7 cellular contexts compared by ENCODE assay signal in the genomic region with DNA sequence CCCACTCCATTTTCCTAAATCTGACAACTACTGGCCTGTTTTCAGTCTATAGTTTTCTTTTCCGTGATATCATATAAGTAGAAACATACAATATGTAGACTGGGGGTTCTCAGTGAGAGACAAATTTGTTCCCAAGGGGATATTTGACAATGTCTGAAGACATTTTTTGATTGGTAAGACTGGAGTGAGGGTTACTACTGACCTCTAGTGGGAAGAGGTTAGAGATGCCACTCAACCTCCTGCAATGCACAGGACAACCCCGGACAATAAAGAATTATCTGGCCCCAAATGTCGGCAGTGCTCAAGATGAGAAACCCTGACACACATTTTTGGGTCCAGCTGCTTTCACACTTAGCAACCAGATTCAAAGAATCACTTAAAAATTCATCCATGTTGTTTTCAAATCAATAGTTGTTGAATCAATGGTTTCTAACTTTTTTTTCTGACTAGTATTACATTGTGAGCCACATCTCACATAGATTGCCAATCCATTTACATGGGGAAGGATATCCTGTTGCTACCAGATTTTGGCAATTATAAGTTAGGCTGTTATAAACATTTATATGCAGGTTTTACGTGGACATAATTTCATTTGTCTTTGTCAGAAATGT.
DNase-seq lines count a peak whose midpoint lies in the region; ATAC-seq and TF ChIP-seq lines count a peak whose summit lies in the region.

No MANE protein-coding gene starts in this region.

- H3K9me3 ChIP-seq in upper lobe of right lung = no peaks in the 10 kb centered on the region

- intact Hi-C loops in upper lobe of right lung (cut with DNase I) = no loop called here

- TF ChIP-seq POLR2A in GM18505 (IDR thresholded peaks at IDR 0.05; ENCODE audit: borderline replicate concordance, extremely low read depth, insufficient read depth, insufficient read length) = no peak
- no peak for TF ChIP-seq POLR2A in erythroblast (IDR thresholded peaks at IDR 0.05; ENCODE audit: low read length)

- peak; percentile 54 for TF ChIP-seq CTCF in upper lobe of right lung (IDR thresholded peaks at IDR 0.05)

- no peaks in the 10 kb centered on the region for H3K36me3 ChIP-seq in upper lobe of right lung

- no peaks in the 10 kb centered on the region for H3K4me1 ChIP-seq in upper lobe of right lung

- no peak overlapping the region for H3K27ac ChIP-seq in upper lobe of right lung

- peak; percentile 88 for ATAC-seq in GM18505 (IDR thresholded peaks at IDR 0.05; ENCODE audit: unreplicated experiment)
- ATAC-seq in HG02938 (IDR thresholded peaks at IDR 0.05; ENCODE audit: unreplicated experiment) = peak; percentile 51
- peak; percentile 85 for ATAC-seq in upper lobe of right lung
- ATAC-seq in HG03571 (IDR thresholded peaks at IDR 0.05; ENCODE audit: unreplicated experiment) = no peak

- DNase-seq in NCI-H748 treated with DMSO at 0.1 percent for 48 hours (lab: John Stamatoyannopoulos, UW) (peak; percentile 13), erythroblast (lab: John Stamatoyannopoulos, UW) (peak; percentile 5 to 23), upper lobe of right lung (no peak), GM19238 (ENCODE audit: insufficient read length, low spot score) (no peak)

- no peak overlapping the region for H3K4me3 ChIP-seq in upper lobe of right lung

- H3K27me3 ChIP-seq in upper lobe of right lung = no peaks in the 10 kb centered on the region

Comparison
In these comparisons a context has a peak if more than half of its experiments do, and no peak if none do; other contexts are left out.
1. DNase-seq: peak in NCI-H748 treated with DMSO at 0.1 percent for 48 hours (single experiment) and erythroblast (2 of 2); none in upper lobe of right lung (single experiment) and GM19238 (single experiment).